In genomic region chr9:14344846-14345585, GRCh38 we compare ENCODE assay signal across 15 cellular contexts. TPM values are rescaled to one million over a fixed set of nuclear protein-coding genes. Genes with fewer than 3 reads are reported as not detected.
A peak's percentile ranks its signal among the peaks of the same experiment; 100 is the strongest.
DNase-seq lines count a peak whose midpoint lies in the region; ATAC-seq and TF ChIP-seq lines count a peak whose summit lies in the region.
"Had no signal": no experiment of that assay in that cellular context is flagged by ENCODE, and none has a peak within 500 bp of the region (broad histone marks: within the 10 kb centered on the region; RNA-seq: fewer than 3 reads in every experiment).

No MANE protein-coding gene starts in this region.

- no peaks in the 10 kb centered on the region for H3K4me1 Mint-ChIP-seq in activated CD4-positive, alpha-beta T cell treated with anti-CD3 and anti-CD28 coated beads, Interleukin-2, amount 10 ng/mL, durations not matched to agents 24 days and 14 days
- peaks cover 8% of the 10 kb centered on the region for H3K4me1 Mint-ChIP-seq in activated naive CD4-positive, alpha-beta T cell treated with anti-CD3 and anti-CD28 coated beads for 36 hours (ENCODE audit: low read depth)

- H3K9me3 ChIP-seq in mesodermal cell (ENCODE audit: control insufficient read depth, low read length) (no peaks in the 10 kb centered on the region), thoracic aorta (no peaks in the 10 kb centered on the region)
- H3K9me3 ChIP-seq: A549, testis had no signal

- no peak for TF ChIP-seq CTCF in coronary artery (IDR thresholded peaks at IDR 0.05)
- TF ChIP-seq CTCF in thoracic aorta (IDR thresholded peaks at IDR 0.05) = no peak

- H3K27me3 Mint-ChIP-seq in activated CD4-positive, alpha-beta T cell treated with anti-CD3 and anti-CD28 coated beads, Interleukin-2, amount 10 ng/mL, durations not matched to agents 24 days and 14 days = peaks cover 43% of the 10 kb centered on the region
- peaks cover 60% of the 10 kb centered on the region for H3K27me3 Mint-ChIP-seq in activated naive CD4-positive, alpha-beta T cell treated with anti-CD3 and anti-CD28 coated beads for 36 hours (ENCODE audit: low read depth)

- H3K4me3 Mint-ChIP-seq in activated CD4-positive, alpha-beta T cell treated with anti-CD3 and anti-CD28 coated beads, Interleukin-2, amount 10 ng/mL, durations not matched to agents 24 days and 14 days = no peak overlapping the region
- no peak overlapping the region for H3K4me3 Mint-ChIP-seq in activated naive CD4-positive, alpha-beta T cell treated with anti-CD3 and anti-CD28 coated beads for 36 hours
- H3K4me3 Mint-ChIP-seq: activated CD8-positive, alpha-beta T cell treated with anti-CD3 and anti-CD28 coated beads, Interleukin-2, amount 10 ng/mL, durations not matched to agents 7 days and 5 days; activated naive CD8-positive, alpha-beta T cell; T-helper 1 cell treated with Interleukin-12 subunit alpha and Interleukin-12 subunit beta and Interleukin-4 antibody, amounts not matched to agents 30 μg/mL and 1 μg/mL, for 36 hours had no signal

- intact Hi-C loops in activated CD4-positive, alpha-beta T cell treated with anti-CD3 and anti-CD28 coated beads, Interleukin-2, amount 10 ng/mL, durations not matched to agents 24 days and 14 days (cut with micrococcal nuclease) = no loop called here
- intact Hi-C loops in activated naive CD4-positive, alpha-beta T cell treated with anti-CD3 and anti-CD28 coated beads for 36 hours (cut with micrococcal nuclease) = no loop called here

- H3K4me1 ChIP-seq in mesodermal cell (ENCODE audit: control insufficient read depth, insufficient read depth, low read length, poor library complexity, severe bottlenecking) (peaks cover 25% of the 10 kb centered on the region), thoracic aorta (ENCODE audit: control insufficient read depth in 1 of 2, low read depth in 2 of 2) (peaks cover 18 to 54% of the 10 kb centered on the region in 2 donors)

- H3K36me3 ChIP-seq in mesodermal cell (ENCODE audit: control insufficient read depth, insufficient read depth, low read length) (no peaks in the 10 kb centered on the region), thoracic aorta (no peaks in the 10 kb centered on the region)

- no peaks in the 10 kb centered on the region for H3K36me3 Mint-ChIP-seq in activated CD4-positive, alpha-beta T cell treated with anti-CD3 and anti-CD28 coated beads, Interleukin-2, amount 10 ng/mL, durations not matched to agents 24 days and 14 days (ENCODE audit: low read depth)
- H3K36me3 Mint-ChIP-seq in activated naive CD4-positive, alpha-beta T cell treated with anti-CD3 and anti-CD28 coated beads for 36 hours (ENCODE audit: low read depth) = no peaks in the 10 kb centered on the region
- H3K36me3 Mint-ChIP-seq: activated naive CD8-positive, alpha-beta T cell had no signal

- H3K4me3 ChIP-seq in coronary artery (peak overlapping the region; percentile 74), mesodermal cell (ENCODE audit: extremely low read depth, insufficient read depth, low read length, poor library complexity, severe bottlenecking) (peak overlapping the region; percentile 14), thoracic aorta (peak overlapping the region; percentile 68)
- H3K4me3 ChIP-seq: A549, GM12878 had no signal

- H3K27ac ChIP-seq in coronary artery = peak overlapping the region; percentile 92 to 93
- no peak overlapping the region for H3K27ac ChIP-seq in mesodermal cell (ENCODE audit: low read depth, low read length, severe bottlenecking)
- peak overlapping the region; percentile 70 to 73 for H3K27ac ChIP-seq in thoracic aorta
- H3K27ac ChIP-seq: A549 had no signal

- H3K9me3 Mint-ChIP-seq in activated CD4-positive, alpha-beta T cell treated with anti-CD3 and anti-CD28 coated beads, Interleukin-2, amount 10 ng/mL, durations not matched to agents 24 days and 14 days = no peaks in the 10 kb centered on the region
- no peaks in the 10 kb centered on the region for H3K9me3 Mint-ChIP-seq in activated naive CD4-positive, alpha-beta T cell treated with anti-CD3 and anti-CD28 coated beads for 36 hours
- H3K9me3 Mint-ChIP-seq: T-helper 1 cell treated with Interleukin-12 subunit alpha and Interleukin-12 subunit beta and Interleukin-4 antibody, amounts not matched to agents 30 μg/mL and 1 μg/mL, for 36 hours had no signal

- H3K27me3 ChIP-seq in thoracic aorta (replicated peaks; ENCODE audit: insufficient read depth) = no peaks in the 10 kb centered on the region
- H3K27me3 ChIP-seq: testis had no signal

- WGBS in mesodermal cell (ENCODE audit: insufficient coverage in 2 of 2), 2 experiments = 1 to 5% methylated on average over 5 to 6 of the region's 14 CpGs

- no peak for DNase-seq in activated CD4-positive, alpha-beta T cell treated with anti-CD3 and anti-CD28 coated beads, Interleukin-2, amount 10 ng/mL, durations not matched to agents 24 days and 14 days
- no peak for DNase-seq in activated CD4-positive, alpha-beta T cell treated with anti-CD3 and anti-CD28 coated beads, Interleukin-2, amount 50 U/mL, for 48 hours
- no peak for DNase-seq in coronary artery (ENCODE audit: low spot score)
- no peak for DNase-seq in thoracic aorta (ENCODE audit: low spot score)
- no peak for DNase-seq in GOT3 (lab: John Stamatoyannopoulos, UW)
- DNase-seq in activated naive CD4-positive, alpha-beta T cell treated with anti-CD3 and anti-CD28 coated beads for 36 hours = no peak
- no peak for DNase-seq in NCI-H1436 treated with DMSO at 0.1 percent for 48 hours (lab: John Stamatoyannopoulos, UW)
- DNase-seq: activated CD8-positive, alpha-beta T cell treated with anti-CD3 and anti-CD28 coated beads, Interleukin-2, amount 10 ng/mL, durations not matched to agents 7 days and 5 days; foreskin fibroblast had no signal

- peak overlapping the region; percentile 20 for H3K27ac Mint-ChIP-seq in activated CD4-positive, alpha-beta T cell treated with anti-CD3 and anti-CD28 coated beads, Interleukin-2, amount 10 ng/mL, durations not matched to agents 24 days and 14 days
- H3K27ac Mint-ChIP-seq in activated naive CD4-positive, alpha-beta T cell treated with anti-CD3 and anti-CD28 coated beads for 36 hours = no peak overlapping the region
- H3K27ac Mint-ChIP-seq: activated CD8-positive, alpha-beta T cell treated with anti-CD3 and anti-CD28 coated beads, Interleukin-2, amount 10 ng/mL, durations not matched to agents 7 days and 5 days; activated naive CD8-positive, alpha-beta T cell; T-helper 1 cell treated with Interleukin-12 subunit alpha and Interleukin-12 subunit beta and Interleukin-4 antibody, amounts not matched to agents 30 μg/mL and 1 μg/mL, for 36 hours had no signal

- CTCF ChIA-PET in activated naive CD4-positive, alpha-beta T cell treated with anti-CD3 and anti-CD28 coated beads for 36 hours (lab: Charles Lee) = no interaction called here

- no peak for ATAC-seq in thoracic aorta (ENCODE audit: insufficient number of reproducible peaks, low FRiP score, low read depth)
- ATAC-seq: activated CD8-positive, alpha-beta T cell treated with anti-CD3 and anti-CD28 coated beads, Interleukin-2, amount 10 ng/mL, durations not matched to agents 7 days and 5 days; GM12878 had no signal

RNA-seq across cellular contexts. Expression of gene NFIB, which starts 31.1 kb away (rescaled TPM):
- not detected in 2 replicates for total RNA-seq in activated CD4-positive, alpha-beta T cell treated with anti-CD3 and anti-CD28 coated beads, Interleukin-2, amount 10 ng/mL, durations not matched to agents 24 days and 14 days
- 1.9 TPM for polyA plus RNA-seq in mesodermal cell (2013, experiment 1 of 2)
- 1.7 TPM for polyA plus RNA-seq in mesodermal cell (2013, experiment 2 of 2)
- total RNA-seq in thoracic aorta = 100 to 1,000 TPM in 1 of 2 donors, 10 to 100 TPM in 1; 54.8 to 114 TPM
- not detected for total RNA-seq in activated naive CD4-positive, alpha-beta T cell treated with anti-CD3 and anti-CD28 coated beads for 36 hours
- total RNA-seq: activated CD8-positive, alpha-beta T cell treated with anti-CD3 and anti-CD28 coated beads, Interleukin-2, amount 10 ng/mL, durations not matched to agents 7 days and 5 days had no signal

Comparison
In these comparisons a context has a peak if more than half of its experiments do, and no peak if none do; other contexts are left out.
1. H3K4me3 ChIP-seq: peak in every context shown above with its lines; median percentile 74 in coronary artery; 68 in thoracic aorta; 14 in mesodermal cell.
2. RNA of gene NFIB, which starts 31.1 kb away (total RNA-seq): 54.8 to 114 TPM in thoracic aorta; not detected in activated naive CD4-positive, alpha-beta T cell treated with anti-CD3 and anti-CD28 coated beads for 36 hours and not detected in activated CD4-positive, alpha-beta T cell treated with anti-CD3 and anti-CD28 coated beads, Interleukin-2, amount 10 ng/mL, durations not matched to agents 24 days and 14 days; every median in the first group is over 10 times any median in the second.